Comparison of ENCODE assay signal across 8 cellular contexts in the genomic region with DNA sequence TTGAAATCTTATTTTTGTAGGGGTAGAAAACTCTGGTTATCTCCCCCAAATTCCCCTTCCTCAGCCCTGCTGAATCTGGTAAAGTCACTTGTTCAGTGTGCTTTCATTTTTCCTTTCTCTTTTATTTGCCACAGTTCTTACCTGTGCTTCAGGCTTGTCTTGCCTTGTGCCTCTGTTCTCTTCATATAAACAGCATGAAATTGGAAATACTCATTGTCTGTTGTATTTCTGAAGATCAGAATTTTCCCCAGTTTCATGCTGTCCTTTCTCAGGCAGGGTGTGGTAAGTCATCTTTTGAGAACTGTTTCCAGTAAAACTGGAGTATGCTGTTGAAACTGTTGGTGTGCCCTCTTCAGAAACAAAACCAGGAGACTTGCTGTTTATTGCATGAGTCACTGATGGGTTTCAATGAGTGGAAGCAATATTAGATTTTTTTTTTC. TPM values are rescaled to one million over a fixed set of nuclear protein-coding genes. Genes with fewer than 3 reads are reported as not detected.
DNase-seq lines count a peak whose midpoint lies in the region; ATAC-seq, FAIRE-seq and TF ChIP-seq lines count a peak whose summit lies in the region.

No MANE protein-coding gene starts in this region.

- peak; percentile 91 for FAIRE-seq in H54 (lab: Jason Lieb, UNC)

- H3K27me3 Mint-ChIP-seq in stimulated activated naive CD8-positive, alpha-beta T cell treated with anti-CD3 and anti-CD28 coated beads, Interleukin-15, amount 100 ng/mL, for 72 hours, result no peaks in the 10 kb centered on the region

- no peaks in the 10 kb centered on the region for H3K9me3 Mint-ChIP-seq in stimulated activated naive CD8-positive, alpha-beta T cell treated with anti-CD3 and anti-CD28 coated beads, Interleukin-15, amount 100 ng/mL, for 72 hours

- ATAC-seq in stimulated activated naive CD8-positive, alpha-beta T cell treated with anti-CD3 and anti-CD28 coated beads, Interleukin-15, amount 100 ng/mL, for 72 hours, result peak; percentile 80

- H3K4me1 Mint-ChIP-seq in stimulated activated naive CD8-positive, alpha-beta T cell treated with anti-CD3 and anti-CD28 coated beads, Interleukin-15, amount 100 ng/mL, for 72 hours, result peaks cover 82% of the 10 kb centered on the region

- peak overlapping the region; percentile 9 to 66 for H3K27ac Mint-ChIP-seq in stimulated activated naive CD8-positive, alpha-beta T cell treated with anti-CD3 and anti-CD28 coated beads, Interleukin-15, amount 100 ng/mL, for 72 hours

- intact Hi-C loops in head of caudate nucleus (cut with DNase I), result no loop called here

- peak overlapping the region; percentile 62 to 79 for H3K4me3 Mint-ChIP-seq in stimulated activated naive CD8-positive, alpha-beta T cell treated with anti-CD3 and anti-CD28 coated beads, Interleukin-15, amount 100 ng/mL, for 72 hours

- TF ChIP-seq POLR2A in H54 (IDR thresholded peaks at IDR 0.05; ENCODE audit: low read depth, low read length), result no peak

- H3K27ac ChIP-seq in epithelial cell of prostate, result peak overlapping the region; percentile 52

- DNase-seq in NCI-H748 (lab: John Stamatoyannopoulos, UW; ENCODE audit: unreplicated experiment) (peak; percentile 19), NCI-H748 treated with DMSO at 0.1 percent for 48 hours (lab: John Stamatoyannopoulos, UW) (no peak), H54 (ENCODE audit: insufficient read length, low spot score) (no peak), NCI-H2029 (lab: John Stamatoyannopoulos, UW) (peak; percentile 74), epithelial cell of prostate (ENCODE audit: low read depth, low spot score) (peak; percentile 26), head of caudate nucleus (no peak), ureter (ENCODE audit: low spot score) (no peak)
- peak in 1 of 2 donors; percentile 21 for DNase-seq in stimulated activated naive CD8-positive, alpha-beta T cell treated with anti-CD3 and anti-CD28 coated beads, Interleukin-15, amount 100 ng/mL, for 72 hours

RNA-seq across cellular contexts. Expression of gene PAM, which starts 7.0 kb away (rescaled TPM):
- total RNA-seq in ureter, result 124 TPM

Comparison
In these comparisons a context has a peak if more than half of its experiments do, and no peak if none do; other contexts are left out.
1. DNase-seq: peak in NCI-H748 (single experiment), NCI-H2029 (single experiment) and epithelial cell of prostate (single experiment); none in NCI-H748 treated with DMSO at 0.1 percent for 48 hours (single experiment), H54 (single experiment), head of caudate nucleus (0 of 42) and ureter (single experiment).